ENCODE assay signal across 8 cellular contexts in the genomic region with DNA sequence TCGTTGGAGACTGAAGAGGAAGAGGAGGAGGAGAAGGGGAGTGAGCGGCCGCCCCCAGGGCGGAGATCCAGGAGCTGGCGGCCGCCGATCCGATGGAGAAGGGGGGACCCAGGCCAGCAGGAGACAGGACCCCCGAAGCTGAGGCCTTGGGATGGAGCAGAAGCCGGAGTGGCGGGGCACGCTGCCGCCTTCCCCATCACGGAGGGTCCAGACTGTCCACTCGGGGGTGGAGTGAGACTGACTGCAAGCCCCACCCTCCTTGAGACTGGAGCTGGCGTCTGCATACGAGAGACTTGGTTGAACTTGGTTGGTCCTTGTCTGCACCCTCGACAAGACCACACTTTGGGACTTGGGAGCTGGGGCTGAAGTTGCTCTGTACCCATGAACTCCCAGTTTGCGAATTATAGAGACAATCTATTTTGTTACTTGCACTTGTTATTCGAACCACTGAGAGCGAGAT. TPM values are rescaled to one million over a fixed set of nuclear protein-coding genes. Genes with fewer than 3 reads are reported as not detected.
DNase-seq lines count a peak whose midpoint lies in the region; ATAC-seq and TF ChIP-seq lines count a peak whose summit lies in the region.

No MANE protein-coding gene starts in this region.

- peak overlapping the region; percentile 91 for H3K27ac Mint-ChIP-seq in Caco-2 (ENCODE audit: unreplicated experiment)

- DNase-seq in Caco-2 = no peak
- DNase-seq in NB4 (ENCODE audit: low read depth) = peak; percentile 69
- DNase-seq in body of pancreas = peak in 1 of 4 donors; percentile 32
- no peak for DNase-seq in kidney epithelial cell (ENCODE audit: low read depth)
- DNase-seq in stimulated activated naive CD8-positive, alpha-beta T cell treated with anti-CD3 and anti-CD28 coated beads, Interleukin-15, Interleukin-2, amounts not matched to agents 100 U/mL and 50 U/mL, for 24 hours = peak; percentile 44
- DNase-seq in NCI-H1105 treated with DMSO at 0.1 percent for 48 hours (lab: John Stamatoyannopoulos, UW) = no peak
- no peak for DNase-seq in NCI-H345 (lab: John Stamatoyannopoulos, UW)
- no peak for DNase-seq in DMS153 (lab: John Stamatoyannopoulos, UW)

- H3K27me3 ChIP-seq in Caco-2 (replicated peaks; ENCODE audit: control insufficient read depth, insufficient read depth, low read length) (no peaks in the 10 kb centered on the region), body of pancreas (no peaks in the 10 kb centered on the region), kidney epithelial cell (ENCODE audit: control insufficient read depth, insufficient read depth, low read length) (no peaks in the 10 kb centered on the region)

- POLR2A ChIA-PET in Caco-2 (lab: Charles Lee) = interaction anchor here (0.5 to 3.7 kb wide), 5 partner anchors 17 to 117 kb away, joined by 4 to 139 read pairs (median 9); no protein-coding TSS in a partner anchor

- peak overlapping the region; percentile 84 to 94 (median 91) for H3K27ac ChIP-seq in body of pancreas

- peaks cover 52% of the 10 kb centered on the region for H3K36me3 Mint-ChIP-seq in Caco-2 (ENCODE audit: insufficient read depth, unreplicated experiment)

- CTCF ChIA-PET in Caco-2 (lab: Charles Lee) = interaction anchor here (0.6 kb wide), 3 partner anchors 136 to 252 kb away, joined by 3 to 4 read pairs (median 4); no protein-coding TSS in a partner anchor

- no peaks in the 10 kb centered on the region; the same call in 1 of the 2 replicates for H3K36me3 ChIP-seq in Caco-2 (ENCODE audit: control insufficient read depth, insufficient read depth, low read length)
- no peaks in the 10 kb centered on the region for H3K36me3 ChIP-seq in body of pancreas (replicated peaks in 1 of 2; ENCODE audit: insufficient read depth in 1 of 2, low read depth in 2 of 2)
- H3K36me3 ChIP-seq in kidney epithelial cell (ENCODE audit: control insufficient read depth, insufficient read depth, low read length) = no peaks in the 10 kb centered on the region

- H3K9me3 Mint-ChIP-seq in Caco-2 (ENCODE audit: unreplicated experiment) = no peaks in the 10 kb centered on the region

- WGBS in body of pancreas, 2 donors = 31 to 48% methylated on average over 6 to 16 of the region's 21 CpGs

- BruUV-seq in Caco-2 (replicated peaks; lab: Mats Ljungman, UMichigan) = no TSS peak

- H3K9me3 ChIP-seq in Caco-2 (no peaks in the 10 kb centered on the region), body of pancreas (no peaks in the 10 kb centered on the region)

- H3K27me3 Mint-ChIP-seq in Caco-2 (ENCODE audit: insufficient read depth, unreplicated experiment) = no peaks in the 10 kb centered on the region

- H3K4me3 ChIP-seq in Caco-2 (ENCODE audit: low read depth, low read length) (no peak overlapping the region), NB4 (ENCODE audit: low read depth, low read length) (peak overlapping the region; percentile 97), body of pancreas (peak overlapping the region in 1 of 2 donors; percentile 94), kidney epithelial cell (ENCODE audit: low read depth, low read length) (peak overlapping the region; percentile 94)

- no peak for TF ChIP-seq POLR2A in NB4 (IDR thresholded peaks at IDR 0.05; ENCODE audit: extremely low read depth, insufficient read length)
- no peak for TF ChIP-seq POLR2A in body of pancreas (IDR thresholded peaks at IDR 0.05)

- no peaks in the 10 kb centered on the region for H3K4me1 Mint-ChIP-seq in Caco-2 (ENCODE audit: low read depth, unreplicated experiment)

- ATAC-seq in body of pancreas = no peak
- ATAC-seq in stimulated activated naive CD8-positive, alpha-beta T cell treated with anti-CD3 and anti-CD28 coated beads, Interleukin-15, Interleukin-2, amounts not matched to agents 100 U/mL and 50 U/mL, for 24 hours = no peak

- TF ChIP-seq CTCF in Caco-2 (IDR thresholded peaks at IDR 0.05; ENCODE audit: insufficient read depth in 1 of 2, low read depth in 1 of 2, low read length in 1 of 2, severe bottlenecking in 1 of 2, unreplicated experiment in 1 of 2) (no peak), NB4 (IDR thresholded peaks at IDR 0.05; ENCODE audit: low read depth, low read length) (no peak), body of pancreas (IDR thresholded peaks at IDR 0.05) (no peak), kidney epithelial cell (IDR thresholded peaks at IDR 0.05; ENCODE audit: insufficient read depth, low read length, poor library complexity, severe bottlenecking) (no peak)

- intact Hi-C loops in Caco-2 (cut with micrococcal nuclease; ENCODE audit: unreplicated experiment) (loop anchor here (5.0 kb wide), 2 partner anchors 50 to 120 kb away; no protein-coding TSS in a partner anchor), body of pancreas (cut with DNase I) (no loop called here)

- H3K4me1 ChIP-seq in Caco-2 (no peaks in the 10 kb centered on the region), body of pancreas (peaks cover 38% of the 10 kb centered on the region)

- peak overlapping the region; percentile 88 for H3K4me3 Mint-ChIP-seq in Caco-2 (ENCODE audit: unreplicated experiment)

RNA-seq across cellular contexts. Expression of gene GADD45B, which starts 1.8 kb away (rescaled TPM):
- 20.2 and 23.8 TPM in 2 replicates for total RNA-seq in Caco-2 (2022)
- total RNA-seq in body of pancreas = 10 to 100 TPM; 68.0 to 84.7 TPM
- total RNA-seq in kidney epithelial cell = 99.6 and 106 TPM in 2 replicates

RNA-seq across cellular contexts. Expression of gene LMNB2, which starts 21.0 kb away (rescaled TPM):
- 128 and 130 TPM in 2 replicates for total RNA-seq in Caco-2 (2022)
- 10 to 100 TPM; 11.7 to 30.0 TPM for total RNA-seq in body of pancreas
- total RNA-seq in kidney epithelial cell = 72.9 and 73.4 TPM in 2 replicates

RNA-seq across cellular contexts. Expression of gene TIMM13, which starts 50.4 kb away (rescaled TPM):
- 200 and 217 TPM in 2 replicates for total RNA-seq in Caco-2 (2022)
- total RNA-seq in body of pancreas = 10 to 100 TPM; 16.3 to 36.6 TPM
- 70.1 and 73.9 TPM in 2 replicates for total RNA-seq in kidney epithelial cell

Comparison
In these comparisons a context has a peak if more than half of its experiments do, and no peak if none do; other contexts are left out.
1. DNase-seq: peak in NB4 (single experiment) and stimulated activated naive CD8-positive, alpha-beta T cell treated with anti-CD3 and anti-CD28 coated beads, Interleukin-15, Interleukin-2, amounts not matched to agents 100 U/mL and 50 U/mL, for 24 hours (single experiment); none in Caco-2 (0 of 2), kidney epithelial cell (single experiment), NCI-H1105 treated with DMSO at 0.1 percent for 48 hours (single experiment), NCI-H345 (single experiment) and DMS153 (single experiment).